In genomic region chr3:49093853-49094767, GRCh38 we compare ENCODE assay signal across 8 cellular contexts. TPM values are rescaled to one million over a fixed set of nuclear protein-coding genes. Genes with fewer than 3 reads are reported as not detected.
DNase-seq lines count a peak whose midpoint lies in the region; ATAC-seq lines count a peak whose summit lies in the region.

A gene with protein sequence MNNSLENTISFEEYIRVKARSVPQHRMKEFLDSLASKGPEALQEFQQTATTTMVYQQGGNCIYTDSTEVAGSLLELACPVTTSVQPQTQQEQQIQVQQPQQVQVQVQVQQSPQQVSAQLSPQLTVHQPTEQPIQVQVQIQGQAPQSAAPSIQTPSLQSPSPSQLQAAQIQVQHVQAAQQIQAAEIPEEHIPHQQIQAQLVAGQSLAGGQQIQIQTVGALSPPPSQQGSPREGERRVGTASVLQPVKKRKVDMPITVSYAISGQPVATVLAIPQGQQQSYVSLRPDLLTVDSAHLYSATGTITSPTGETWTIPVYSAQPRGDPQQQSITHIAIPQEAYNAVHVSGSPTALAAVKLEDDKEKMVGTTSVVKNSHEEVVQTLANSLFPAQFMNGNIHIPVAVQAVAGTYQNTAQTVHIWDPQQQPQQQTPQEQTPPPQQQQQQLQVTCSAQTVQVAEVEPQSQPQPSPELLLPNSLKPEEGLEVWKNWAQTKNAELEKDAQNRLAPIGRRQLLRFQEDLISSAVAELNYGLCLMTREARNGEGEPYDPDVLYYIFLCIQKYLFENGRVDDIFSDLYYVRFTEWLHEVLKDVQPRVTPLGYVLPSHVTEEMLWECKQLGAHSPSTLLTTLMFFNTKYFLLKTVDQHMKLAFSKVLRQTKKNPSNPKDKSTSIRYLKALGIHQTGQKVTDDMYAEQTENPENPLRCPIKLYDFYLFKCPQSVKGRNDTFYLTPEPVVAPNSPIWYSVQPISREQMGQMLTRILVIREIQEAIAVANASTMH (minus strand): TSS chr3:49094071. CDS start chr3:49077017, 17,054 bp downstream.

- no peaks in the 10 kb centered on the region for H3K27me3 Mint-ChIP-seq in activated CD8-positive, alpha-beta memory T cell treated with anti-CD3 and anti-CD28 coated beads, Interleukin-2, amount 10 ng/mL, durations not matched to agents 7 days and 5 days

- H3K4me1 Mint-ChIP-seq in activated CD8-positive, alpha-beta memory T cell treated with anti-CD3 and anti-CD28 coated beads, Interleukin-2, amount 10 ng/mL, durations not matched to agents 7 days and 5 days, result peaks cover 39% of the 10 kb centered on the region

- H3K27me3 ChIP-seq in HUES48 (ENCODE audit: control insufficient read depth, insufficient read depth, low read length) (no peaks in the 10 kb centered on the region), NT2/D1 (ENCODE audit: insufficient read depth, insufficient read length) (no peaks in the 10 kb centered on the region), endocrine pancreas (ENCODE audit: control insufficient read depth, insufficient read depth, low read length) (no peaks in the 10 kb centered on the region)

- peaks cover 3% of the 10 kb centered on the region; the same call in 1 of the 2 replicates for H3K4me1 ChIP-seq in HUES48 (ENCODE audit: control insufficient read depth, insufficient read depth, low read length)
- H3K4me1 ChIP-seq in NT2/D1 (ENCODE audit: insufficient read depth, insufficient read length), result peaks cover 3% of the 10 kb centered on the region
- peaks cover 9% of the 10 kb centered on the region for H3K4me1 ChIP-seq in endocrine pancreas (ENCODE audit: control insufficient read depth, insufficient read depth, low read length)

- peak; percentile 75 for ATAC-seq in GM21390 (IDR thresholded peaks at IDR 0.05; ENCODE audit: unreplicated experiment)
- peak; percentile 87 for ATAC-seq in activated CD8-positive, alpha-beta memory T cell treated with anti-CD3 and anti-CD28 coated beads, Interleukin-2, amount 10 ng/mL, durations not matched to agents 7 days and 5 days

- peak within 1 kb of the TSS; percentile 92 for H3K4me3 ChIP-seq in HUES48 (ENCODE audit: low read depth, low read length)
- peak within 1 kb of the TSS; percentile 89 for H3K4me3 ChIP-seq in NT2/D1 (ENCODE audit: insufficient read length, low read depth)
- peak within 1 kb of the TSS; percentile 90 for H3K4me3 ChIP-seq in endocrine pancreas (ENCODE audit: control insufficient read depth, insufficient read depth, low read length)

- H3K36me3 ChIP-seq in HUES48 (ENCODE audit: control insufficient read depth, insufficient read depth, low read length), result peaks cover 43% of the 10 kb centered on the region
- H3K36me3 ChIP-seq in NT2/D1 (ENCODE audit: insufficient read depth, insufficient read length, low read length), result peaks cover 53% of the 10 kb centered on the region
- no peaks in the 10 kb centered on the region for H3K36me3 ChIP-seq in endocrine pancreas (ENCODE audit: control insufficient read depth, insufficient read depth, low read length)

- DNase-seq in D341Med (ENCODE audit: low spot score), result peak; percentile 92
- DNase-seq in NT2/D1 (ENCODE audit: low read depth, low spot score), result peak; percentile 96
- DNase-seq in activated CD8-positive, alpha-beta memory T cell treated with anti-CD3 and anti-CD28 coated beads, Interleukin-2, amount 10 ng/mL, durations not matched to agents 7 days and 5 days, result peak; percentile 99
- DNase-seq in mesenteric fat pad (ENCODE audit: low spot score), result peak; percentile 98
- peak; percentile 83 for DNase-seq in stimulated activated CD8-positive, alpha-beta memory T cell treated with anti-CD3 and anti-CD28 coated beads, Interleukin-15, amount 100 ng/mL, for 24 hours (ENCODE audit: low read depth)

- peak within 1 kb of the TSS; percentile 100 for H3K27ac ChIP-seq in HUES48 (ENCODE audit: low read depth, low read length)

- CTCF ChIA-PET in activated CD8-positive, alpha-beta memory T cell treated with anti-CD3 and anti-CD28 coated beads, Interleukin-2, amount 10 ng/mL, durations not matched to agents 7 days and 5 days (lab: Charles Lee), result interaction anchor here (0.8 to 3.3 kb wide), 23 partner anchors 10 to 408 kb away, joined by 3 to 44 read pairs (median 5); partner anchors contain the start of genes DAG1, IMPDH2, KLHDC8B and NCKIPSD

- peaks cover 29% of the 10 kb centered on the region for H3K36me3 Mint-ChIP-seq in activated CD8-positive, alpha-beta memory T cell treated with anti-CD3 and anti-CD28 coated beads, Interleukin-2, amount 10 ng/mL, durations not matched to agents 7 days and 5 days

- H3K4me3 Mint-ChIP-seq in activated CD8-positive, alpha-beta memory T cell treated with anti-CD3 and anti-CD28 coated beads, Interleukin-2, amount 10 ng/mL, durations not matched to agents 7 days and 5 days, result peak within 1 kb of the TSS; percentile 89

- H3K9me3 Mint-ChIP-seq in activated CD8-positive, alpha-beta memory T cell treated with anti-CD3 and anti-CD28 coated beads, Interleukin-2, amount 10 ng/mL, durations not matched to agents 7 days and 5 days (ENCODE audit: low read depth), result no peaks in the 10 kb centered on the region

- H3K27ac Mint-ChIP-seq in activated CD8-positive, alpha-beta memory T cell treated with anti-CD3 and anti-CD28 coated beads, Interleukin-2, amount 10 ng/mL, durations not matched to agents 7 days and 5 days, result peak within 1 kb of the TSS; percentile 96

- H3K9me3 ChIP-seq in HUES48 (ENCODE audit: control insufficient read depth, insufficient read depth, low read length) (no peaks in the 10 kb centered on the region), NT2/D1 (ENCODE audit: insufficient read depth, low read length) (no peaks in the 10 kb centered on the region), endocrine pancreas (ENCODE audit: control insufficient read depth, low read length) (no peaks in the 10 kb centered on the region)

- H3K9ac ChIP-seq in HUES48 (ENCODE audit: low read depth, low read length) (peak within 1 kb of the TSS; percentile 83), NT2/D1 (ENCODE audit: insufficient read length, low read depth) (peak within 1 kb of the TSS; percentile 98), endocrine pancreas (ENCODE audit: control insufficient read depth, insufficient read depth, low read length) (peak within 1 kb of the TSS; percentile 99)

RNA-seq across cellular contexts. Expression of the gene that starts here (rescaled TPM):
- 100 to 1,000 TPM; 142 to 149 TPM for total RNA-seq in activated CD8-positive, alpha-beta memory T cell treated with anti-CD3 and anti-CD28 coated beads, Interleukin-2, amount 10 ng/mL, durations not matched to agents 7 days and 5 days
- 96.9 TPM for total RNA-seq in mesenteric fat pad

Comparison
In these comparisons a context has a peak if more than half of its experiments do, and no peak if none do; other contexts are left out.
1. Peak in every context shown above with its lines: DNase-seq, ATAC-seq, H3K4me3 ChIP-seq and H3K27ac ChIP-seq.